Comparison of ENCODE assay signal across 22 cellular contexts in genomic region chr6:143970827-143971226, GRCh38. TPM values are rescaled to one million over a fixed set of nuclear protein-coding genes. Genes with fewer than 3 reads are reported as not detected.
DNase-seq lines count a peak whose midpoint lies in the region; ATAC-seq and TF ChIP-seq lines count a peak whose summit lies in the region.
"Had no signal": no experiment of that assay in that cellular context is flagged by ENCODE, and none has a peak within 500 bp of the region (broad histone marks: within the 10 kb centered on the region; RNA-seq: fewer than 3 reads in every experiment).

No MANE protein-coding gene starts in this region.

- in situ Hi-C loops in GM23248 (cut with MboI), result no loop called here

- no peak for TF ChIP-seq CTCF in endothelial cell (IDR thresholded peaks at IDR 0.05; ENCODE audit: unreplicated experiment)
- no peak for TF ChIP-seq CTCF in left lung (IDR thresholded peaks at IDR 0.05)
- no peak for TF ChIP-seq CTCF in chondrocyte (IDR thresholded peaks at IDR 0.05)

- H3K27ac ChIP-seq in GM23248 (no peak overlapping the region), left lung (no peak overlapping the region), subcutaneous abdominal adipose tissue (ENCODE audit: low read depth, low read length) (peak overlapping the region; percentile 81)

- H3K9me3 ChIP-seq in GM23248 (ENCODE audit: low read depth) (no peaks in the 10 kb centered on the region), left lung (no peaks in the 10 kb centered on the region), subcutaneous abdominal adipose tissue (ENCODE audit: control insufficient read depth in 5 of 5, low read length in 5 of 5) (no peaks in the 10 kb centered on the region)
- H3K9me3 ChIP-seq: HAP-1, heart left ventricle had no signal

- H3K9me2 ChIP-seq in GM23248 (ENCODE audit: insufficient read depth), result no peaks in the 10 kb centered on the region

- no peak overlapping the region for H3K4me2 ChIP-seq in GM23248 (ENCODE audit: unreplicated experiment)

- peak overlapping the region; percentile 93 for H3K27ac Mint-ChIP-seq in endothelial cell (ENCODE audit: unreplicated experiment)
- no peak overlapping the region for H3K27ac Mint-ChIP-seq in T-cell
- no peak overlapping the region for H3K27ac Mint-ChIP-seq in chondrocyte (ENCODE audit: unreplicated experiment)
- H3K27ac Mint-ChIP-seq in activated T-helper 17 cell treated with anti-CD3 and anti-CD28 coated beads, Interleukin-2, amount 50 U/mL, for 72 hours, result no peak overlapping the region
- H3K27ac Mint-ChIP-seq: CD4-positive, alpha-beta T cell had no signal

- peaks cover 20% of the 10 kb centered on the region for H3K36me3 Mint-ChIP-seq in endothelial cell (ENCODE audit: low read depth, unreplicated experiment)
- no peaks in the 10 kb centered on the region for H3K36me3 Mint-ChIP-seq in T-cell
- peaks cover 5% of the 10 kb centered on the region for H3K36me3 Mint-ChIP-seq in chondrocyte (ENCODE audit: low read depth)
- peaks cover 8% of the 10 kb centered on the region for H3K36me3 Mint-ChIP-seq in activated T-helper 17 cell treated with anti-CD3 and anti-CD28 coated beads, Interleukin-2, amount 50 U/mL, for 72 hours (ENCODE audit: low read depth)

- peaks cover 78% of the 10 kb centered on the region for H3K4me1 Mint-ChIP-seq in endothelial cell (ENCODE audit: unreplicated experiment)
- H3K4me1 Mint-ChIP-seq in T-cell, result no peaks in the 10 kb centered on the region
- H3K4me1 Mint-ChIP-seq in chondrocyte (ENCODE audit: low read depth), result peaks cover 44% of the 10 kb centered on the region
- no peaks in the 10 kb centered on the region for H3K4me1 Mint-ChIP-seq in activated T-helper 17 cell treated with anti-CD3 and anti-CD28 coated beads, Interleukin-2, amount 50 U/mL, for 72 hours
- H3K4me1 Mint-ChIP-seq: central memory CD8-positive, alpha-beta T cell had no signal

- H3K27me3 ChIP-seq in GM23248 (replicated peaks; ENCODE audit: insufficient read depth) (0 out of 2 replicates have a peak, but pooled peaks cover 4% of the 10 kb centered on the region), left lung (no peaks in the 10 kb centered on the region), subcutaneous abdominal adipose tissue (ENCODE audit: control insufficient read depth in 5 of 5, insufficient read depth in 4 of 5, low read length in 5 of 5) (no peaks in the 10 kb centered on the region)
- H3K27me3 ChIP-seq: heart left ventricle had no signal

- no peak overlapping the region for H3K9ac ChIP-seq in GM23248
- H3K9ac ChIP-seq in subcutaneous abdominal adipose tissue (ENCODE audit: low read length in 5 of 5), result peak overlapping the region in 2 of 5 donors; percentile 54 to 66

- no peak overlapping the region for H2AFZ ChIP-seq in GM23248

- peaks cover 2% of the 10 kb centered on the region for H3K27me3 Mint-ChIP-seq in endothelial cell (ENCODE audit: unreplicated experiment)
- H3K27me3 Mint-ChIP-seq in T-cell, result no peaks in the 10 kb centered on the region
- no peaks in the 10 kb centered on the region for H3K27me3 Mint-ChIP-seq in chondrocyte (ENCODE audit: low read depth)
- H3K27me3 Mint-ChIP-seq in activated T-helper 17 cell treated with anti-CD3 and anti-CD28 coated beads, Interleukin-2, amount 50 U/mL, for 72 hours, result no peaks in the 10 kb centered on the region
- H3K27me3 Mint-ChIP-seq: CD4-positive, alpha-beta T cell; central memory CD8-positive, alpha-beta T cell had no signal

- H3K4me1 ChIP-seq in GM23248 (ENCODE audit: insufficient read depth) (peaks cover 11% of the 10 kb centered on the region), left lung (peaks cover 7 to 37% of the 10 kb centered on the region in 2 donors), subcutaneous abdominal adipose tissue (ENCODE audit: control insufficient read depth in 5 of 5, insufficient read depth in 5 of 5, low read length in 5 of 5) (peaks cover 7 to 54% (median 41%) of the 10 kb centered on the region in 5 donors)

- H3K4me3 ChIP-seq in GM23248, result no peak overlapping the region
- H3K4me3 ChIP-seq in left lung, result no peak overlapping the region
- H3K4me3 ChIP-seq in subcutaneous abdominal adipose tissue (ENCODE audit: low read depth in 1 of 5, low read length in 5 of 5), result no peak overlapping the region
- H3K4me3 ChIP-seq: HAP-1, heart left ventricle had no signal

- H3K79me2 ChIP-seq in GM23248 (ENCODE audit: insufficient read depth), result peaks cover 52% of the 10 kb centered on the region

- DNase-seq in GM23248, result peak; percentile 44
- no peak for DNase-seq in endothelial cell (ENCODE audit: low spot score)
- DNase-seq in left lung, result no peak
- DNase-seq in T-cell, result no peak
- DNase-seq in DMS 273 treated with DMSO at 0.1 percent for 48 hours (lab: John Stamatoyannopoulos, UW), result no peak
- no peak for DNase-seq in chondrocyte (ENCODE audit: low spot score)
- DNase-seq: activated CD4-positive, alpha-beta T cell treated with anti-CD3 and anti-CD28 coated beads, Interleukin-2, amount 50 U/mL, for 4 hours; activated gamma-delta T cell; amniotic stem cell; CD4-positive, alpha-beta T cell; GF-D8; heart left ventricle; KBM-7; NCI-H1930; NCI-H226; NCI-H774; occipital lobe; substantia nigra had no signal

- H3K36me3 ChIP-seq in GM23248 (ENCODE audit: low read depth), result no peaks in the 10 kb centered on the region; the same call in 1 of the 2 replicates
- H3K36me3 ChIP-seq in left lung, result no peaks in the 10 kb centered on the region
- peaks cover 0 to 2% (median 2%) of the 10 kb centered on the region in 5 donors for H3K36me3 ChIP-seq in subcutaneous abdominal adipose tissue (ENCODE audit: control insufficient read depth in 5 of 5, insufficient read depth in 5 of 5, low read length in 5 of 5)
- H3K36me3 ChIP-seq: HAP-1 had no signal

- H3K4me3 Mint-ChIP-seq in endothelial cell (ENCODE audit: unreplicated experiment), result peak overlapping the region; percentile 62
- no peak overlapping the region for H3K4me3 Mint-ChIP-seq in T-cell
- no peak overlapping the region for H3K4me3 Mint-ChIP-seq in chondrocyte (ENCODE audit: unreplicated experiment)
- no peak overlapping the region for H3K4me3 Mint-ChIP-seq in activated T-helper 17 cell treated with anti-CD3 and anti-CD28 coated beads, Interleukin-2, amount 50 U/mL, for 72 hours
- H3K4me3 Mint-ChIP-seq: CD4-positive, alpha-beta T cell; central memory CD8-positive, alpha-beta T cell had no signal

- POLR2A ChIA-PET in T-cell (lab: Charles Lee), result no interaction called here

- H3F3A ChIP-seq in GM23248 (ENCODE audit: insufficient read depth), result no peaks in the 10 kb centered on the region; the same call in 1 of the 2 replicates

- H4K20me1 ChIP-seq in GM23248 (ENCODE audit: insufficient read depth), result no peaks in the 10 kb centered on the region

- CTCF ChIA-PET in T-cell (lab: Charles Lee), result no interaction called here

- WGBS in GM23248 (ENCODE audit: low coverage in 1 of 2, low lambda C conversion rate in 2 of 2, missing lambda C conversion rate in 2 of 2), 2 experiments, result 17 to 38% methylated on average over 3 of the region's 3 CpGs

- ATAC-seq in left lung, result peak; percentile 76
- ATAC-seq in T-cell (replicated peaks in 1 of 4), result no peak
- no peak for ATAC-seq in activated T-helper 17 cell treated with anti-CD3 and anti-CD28 coated beads, Interleukin-2, amount 50 U/mL, for 72 hours (replicated peaks)

- no peaks in the 10 kb centered on the region for H3K9me3 Mint-ChIP-seq in endothelial cell (ENCODE audit: unreplicated experiment)
- no peaks in the 10 kb centered on the region for H3K9me3 Mint-ChIP-seq in T-cell
- no peaks in the 10 kb centered on the region for H3K9me3 Mint-ChIP-seq in chondrocyte (ENCODE audit: low read depth)
- H3K9me3 Mint-ChIP-seq in activated T-helper 17 cell treated with anti-CD3 and anti-CD28 coated beads, Interleukin-2, amount 50 U/mL, for 72 hours, result no peaks in the 10 kb centered on the region
- H3K9me3 Mint-ChIP-seq: CD4-positive, alpha-beta T cell; central memory CD8-positive, alpha-beta T cell had no signal

- intact Hi-C loops in left lung (cut with DNase I), result no loop called here

RNA-seq across cellular contexts. Expression of gene PLAGL1, which starts 37.2 kb away (rescaled TPM):
- 20.7 and 22.8 TPM in 2 replicates for total RNA-seq in GM23248 (2014; rRNA removed; shearing (Covaris generic))
- polyA plus RNA-seq in GM23248 (2016; fragmentation: Nextera tagmentation; extraction: Ambion mirVana), result 42.2 and 43.8 TPM in 2 replicates
- total RNA-seq in endothelial cell (ENCODE audit: unreplicated experiment) (294 TPM), left lung (10 to 100 TPM; 38.5 to 39.4 TPM), T-cell (1 to 10 TPM; 3.4 to 5.7 (median 4.8) TPM), chondrocyte (81.9 to 105 TPM (median 83.1 TPM) in 3 replicates)
- 10 to 100 TPM; 15.5 to 77.8 TPM for total RNA-seq in activated T-helper 17 cell treated with anti-CD3 and anti-CD28 coated beads, Interleukin-2, amount 50 U/mL, for 72 hours
